ENCODE assay signal across 8 cellular contexts in genomic region chr5:61332369-61332745, GRCh38. TPM values are rescaled to one million over a fixed set of nuclear protein-coding genes. Genes with fewer than 3 reads are reported as not detected.
DNase-seq lines count a peak whose midpoint lies in the region; ATAC-seq and TF ChIP-seq lines count a peak whose summit lies in the region.

No MANE protein-coding gene starts in this region.

- H3K27ac Mint-ChIP-seq in activated CD4-positive, alpha-beta memory T cell treated with anti-CD3 and anti-CD28 coated beads for 36 hours, result peak overlapping the region; percentile 87
- peak overlapping the region; percentile 86 for H3K27ac Mint-ChIP-seq in osteocyte (ENCODE audit: unreplicated experiment)

- H3K9me3 Mint-ChIP-seq in activated CD4-positive, alpha-beta memory T cell treated with anti-CD3 and anti-CD28 coated beads for 36 hours, result no peaks in the 10 kb centered on the region
- H3K9me3 Mint-ChIP-seq in osteocyte (ENCODE audit: unreplicated experiment), result no peaks in the 10 kb centered on the region

- H3K4me1 Mint-ChIP-seq in activated CD4-positive, alpha-beta memory T cell treated with anti-CD3 and anti-CD28 coated beads for 36 hours (ENCODE audit: low read depth), result peaks cover 44% of the 10 kb centered on the region
- peaks cover 61% of the 10 kb centered on the region for H3K4me1 Mint-ChIP-seq in osteocyte (ENCODE audit: unreplicated experiment)

- H3K4me3 ChIP-seq in fibroblast of pulmonary artery (replicated peaks; ENCODE audit: low read depth, low read length), result peak overlapping the region; percentile 82

- POLR2A ChIA-PET in activated CD4-positive, alpha-beta memory T cell treated with anti-CD3 and anti-CD28 coated beads for 36 hours (lab: Charles Lee), result no interaction called here

- TF ChIP-seq CTCF in fibroblast of pulmonary artery (IDR thresholded peaks at IDR 0.05; ENCODE audit: low read length, missing control alignments), result no peak
- no peak for TF ChIP-seq CTCF in osteocyte (IDR thresholded peaks at IDR 0.05)

- H3K4me3 Mint-ChIP-seq in activated CD4-positive, alpha-beta memory T cell treated with anti-CD3 and anti-CD28 coated beads for 36 hours, result peak overlapping the region; percentile 84
- H3K4me3 Mint-ChIP-seq in osteocyte (ENCODE audit: unreplicated experiment), result peak overlapping the region; percentile 73

- H3K27me3 Mint-ChIP-seq in activated CD4-positive, alpha-beta memory T cell treated with anti-CD3 and anti-CD28 coated beads for 36 hours, result peaks cover 15% of the 10 kb centered on the region
- H3K27me3 Mint-ChIP-seq in osteocyte (ENCODE audit: unreplicated experiment), result no peaks in the 10 kb centered on the region

- CTCF ChIA-PET in activated CD4-positive, alpha-beta memory T cell treated with anti-CD3 and anti-CD28 coated beads for 36 hours (lab: Charles Lee), result interaction anchor here (0.9 to 2.0 kb wide), 4 partner anchors 84 to 388 kb away, joined by 3 to 5 read pairs (median 3); partner anchors contain the start of genes ERCC8 and NDUFAF2

- peaks cover 10% of the 10 kb centered on the region for H3K36me3 Mint-ChIP-seq in activated CD4-positive, alpha-beta memory T cell treated with anti-CD3 and anti-CD28 coated beads for 36 hours
- H3K36me3 Mint-ChIP-seq in osteocyte (ENCODE audit: unreplicated experiment), result peaks cover 6% of the 10 kb centered on the region

- DNase-seq in NCI-H2227 (lab: John Stamatoyannopoulos, UW; ENCODE audit: unreplicated experiment) (peak; percentile 54), NCI-H2227 treated with DMSO at 0.1 percent for 48 hours (lab: John Stamatoyannopoulos, UW) (no peak), fibroblast of pulmonary artery (ENCODE audit: low read depth) (peak; percentile 32), osteocyte (ENCODE audit: extremely low spot score, unreplicated experiment) (no peak), CD1c-positive myeloid dendritic cell (ENCODE audit: extremely low spot score) (no peak)
- DNase-seq in activated CD4-positive, alpha-beta memory T cell treated with anti-CD3 and anti-CD28 coated beads for 36 hours, result peak; percentile 54

- intact Hi-C loops in activated CD4-positive, alpha-beta memory T cell treated with anti-CD3 and anti-CD28 coated beads for 36 hours (cut with micrococcal nuclease), result loop anchor here (1.0 to 10.0 kb wide), 13 partner anchors 26 to 1082 kb away; partner anchors contain the start of genes ERCC8, IPO11, KIF2A and NDUFAF2

- ATAC-seq in HG03280 (IDR thresholded peaks at IDR 0.05; ENCODE audit: unreplicated experiment) (peak; percentile 3), esophagus mucosa (no peak)

RNA-seq across cellular contexts. Expression of gene ZSWIM6, which starts 0.3 kb away (rescaled TPM):
- total RNA-seq in activated CD4-positive, alpha-beta memory T cell treated with anti-CD3 and anti-CD28 coated beads for 36 hours, result 1 to 10 TPM; 5.5 to 5.7 TPM
- total RNA-seq in osteocyte (20.6 and 20.7 TPM in 2 replicates), esophagus mucosa (6.3 TPM)

Comparison
In these comparisons a context has a peak if more than half of its experiments do, and no peak if none do; other contexts are left out.
1. DNase-seq: peak in NCI-H2227 (single experiment), activated CD4-positive, alpha-beta memory T cell treated with anti-CD3 and anti-CD28 coated beads for 36 hours (single experiment) and fibroblast of pulmonary artery (single experiment); none in NCI-H2227 treated with DMSO at 0.1 percent for 48 hours (single experiment), osteocyte (single experiment) and CD1c-positive myeloid dendritic cell (single experiment).